In the genomic region with DNA sequence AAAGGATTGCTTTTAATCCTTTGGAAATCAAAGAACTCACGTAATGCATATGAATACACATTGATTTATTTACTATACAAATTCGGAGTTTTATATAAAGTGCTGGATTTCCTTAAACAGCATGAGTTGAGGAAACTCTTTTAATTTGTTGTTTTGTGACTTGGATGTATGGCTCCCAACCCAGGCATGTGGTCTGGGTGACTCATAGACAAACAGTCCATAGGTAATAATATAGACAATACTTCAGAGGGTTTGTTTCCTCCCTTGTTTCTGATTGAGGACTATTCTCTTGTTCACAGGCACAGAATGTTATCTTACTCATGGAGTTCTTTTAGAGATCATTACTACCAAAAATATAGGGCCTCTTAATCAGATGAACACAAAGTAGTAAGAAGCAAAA, we compare ENCODE assay signal across 1 cellular context.
TF ChIP-seq lines count a peak whose summit lies in the region.

No MANE protein-coding gene starts in this region.

TF ChIP-seq in HepG2, 621 proteins besides CTCF, POLR2A, EP300 and RAD21 (continued from another document):
- no peak for TF ChIP-seq SOX13 (IDR thresholded peaks at IDR 0.05)
- 0 out of 4 replicates have a peak, but pooled peaks of 1 of the 2 experiments have one; percentile 8 for TF ChIP-seq SOX13 (CRISPR knock-in tag; conservative IDR thresholded peaks at IDR 0.05 in 1 of 2, IDR thresholded peaks at IDR 0.05 in 1 of 2)
- TF ChIP-seq FOSL2 (CRISPR knock-in tag; IDR thresholded peaks at IDR 0.05) = peak; percentile 42; the same call in 1 of the 2 replicates
- TF ChIP-seq, protein P1, sequence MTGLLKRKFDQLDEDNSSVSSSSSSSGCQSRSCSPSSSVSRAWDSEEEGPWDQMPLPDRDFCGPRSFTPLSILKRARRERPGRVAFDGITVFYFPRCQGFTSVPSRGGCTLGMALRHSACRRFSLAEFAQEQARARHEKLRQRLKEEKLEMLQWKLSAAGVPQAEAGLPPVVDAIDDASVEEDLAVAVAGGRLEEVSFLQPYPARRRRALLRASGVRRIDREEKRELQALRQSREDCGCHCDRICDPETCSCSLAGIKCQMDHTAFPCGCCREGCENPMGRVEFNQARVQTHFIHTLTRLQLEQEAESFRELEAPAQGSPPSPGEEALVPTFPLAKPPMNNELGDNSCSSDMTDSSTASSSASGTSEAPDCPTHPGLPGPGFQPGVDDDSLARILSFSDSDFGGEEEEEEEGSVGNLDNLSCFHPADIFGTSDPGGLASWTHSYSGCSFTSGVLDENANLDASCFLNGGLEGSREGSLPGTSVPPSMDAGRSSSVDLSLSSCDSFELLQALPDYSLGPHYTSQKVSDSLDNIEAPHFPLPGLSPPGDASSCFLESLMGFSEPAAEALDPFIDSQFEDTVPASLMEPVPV (CRISPR knock-in tag; IDR thresholded peaks at IDR 0.05) = no peak
